ENCODE assay signal across 8 cellular contexts in genomic region chr9:2018764-2019548, GRCh38. TPM values are rescaled to one million over a fixed set of nuclear protein-coding genes. Genes with fewer than 3 reads are reported as not detected.
DNase-seq lines count a peak whose midpoint lies in the region; ATAC-seq and TF ChIP-seq lines count a peak whose summit lies in the region.

No MANE protein-coding gene starts in this region.

- no peaks in the 10 kb centered on the region for H3K27me3 Mint-ChIP-seq in CD8-positive, alpha-beta T cell (ENCODE audit: low read depth)

- H3K4me3 Mint-ChIP-seq in CD8-positive, alpha-beta T cell: peak overlapping the region; percentile 100

- H3K4me1 ChIP-seq in CD8-positive, alpha-beta T cell (ENCODE audit: insufficient read depth, low read length): peaks cover 57% of the 10 kb centered on the region
- peaks cover 19% of the 10 kb centered on the region for H3K4me1 ChIP-seq in OCI-LY7 (ENCODE audit: insufficient read depth, low read length, poor library complexity, severe bottlenecking)
- peaks cover 4 to 15% of the 10 kb centered on the region in 2 donors for H3K4me1 ChIP-seq in neuronal stem cell (ENCODE audit: control insufficient read depth in 2 of 2, insufficient read depth in 1 of 2, low read depth in 1 of 2, low read length in 2 of 2)

- H3K14ac ChIP-seq in neuronal stem cell (ENCODE audit: low read length): no peak overlapping the region

- peaks cover 51% of the 10 kb centered on the region; the same call in 1 of the 2 replicates for H3K79me2 ChIP-seq in OCI-LY7 (ENCODE audit: insufficient read depth, low read depth, low read length)

- CTCF ChIA-PET in CD8-positive, alpha-beta T cell (lab: Charles Lee): no interaction called here
- CTCF ChIA-PET in OCI-LY7 (lab: Charles Lee; ENCODE audit: unreplicated experiment): no interaction called here

- H3K9me3 Mint-ChIP-seq in CD8-positive, alpha-beta T cell: no peaks in the 10 kb centered on the region

- H3K79me1 ChIP-seq in neuronal stem cell (ENCODE audit: low read depth, low read length): no peaks in the 10 kb centered on the region

- H3K9ac ChIP-seq in neuronal stem cell (ENCODE audit: low read depth, low read length, poor library complexity): no peak overlapping the region

- ATAC-seq in CD8-positive, alpha-beta T cell: no peak

- intact Hi-C loops in CD8-positive, alpha-beta T cell (cut with DNase I, micrococcal nuclease): loop anchor here (2.0 to 10.0 kb wide), 5 partner anchors 14 to 1742 kb away; partner anchors contain the start of genes RFX3 (in 2 of the 2) and PUM3 (in 1 of the 2)
- intact Hi-C loops in OCI-LY7 (cut with micrococcal nuclease; ENCODE audit: unreplicated experiment): loop anchor here (5.0 kb wide), 2 partner anchors 68 to 223 kb away; no protein-coding TSS in a partner anchor

- no peaks in the 10 kb centered on the region for H3K9me3 ChIP-seq in CD8-positive, alpha-beta T cell (ENCODE audit: low read length)
- H3K9me3 ChIP-seq in OCI-LY7 (ENCODE audit: low read length): no peaks in the 10 kb centered on the region
- H3K9me3 ChIP-seq in neuronal stem cell (replicated peaks in 1 of 2; ENCODE audit: control insufficient read depth in 2 of 2, insufficient read depth in 1 of 2, low read depth in 1 of 2, low read length in 2 of 2): no peaks in the 10 kb centered on the region

- no peak overlapping the region for H2BK12ac ChIP-seq in neuronal stem cell (ENCODE audit: low read length)

- H3K18ac ChIP-seq in neuronal stem cell (ENCODE audit: low read length): no peak overlapping the region

- H4K91ac ChIP-seq in neuronal stem cell (ENCODE audit: low read depth, low read length, poor library complexity): no peak overlapping the region

- no peak overlapping the region for H2BK15ac ChIP-seq in neuronal stem cell (ENCODE audit: low read length)

- no TSS peak for BruUV-seq in OCI-LY7 (replicated peaks; lab: Mats Ljungman, UMichigan)

- peaks cover 18% of the 10 kb centered on the region for H3K36me3 Mint-ChIP-seq in CD8-positive, alpha-beta T cell

- DNase-seq in CD8-positive, alpha-beta T cell: peak in 3 of 7 experiments; percentile 23 to 41 (median 34)
- DNase-seq in OCI-LY7 (ENCODE audit: low spot score) (peak; percentile 19), dermis blood vessel endothelial cell (peak; percentile 4), neuronal stem cell (ENCODE audit: low spot score) (peak; percentile 14), NCI-H1417 treated with DMSO at 0.1 percent for 48 hours (lab: John Stamatoyannopoulos, UW) (no peak), hypothalamus (lab: John Stamatoyannopoulos, UW) (no peak), NCI-H1105 treated with DMSO at 0.1 percent for 48 hours (lab: John Stamatoyannopoulos, UW) (no peak)
- DNase-seq in activated CD4-positive, CD25-positive, alpha-beta regulatory T cell treated with anti-CD3 and anti-CD28 coated beads, Interleukin-2, amount 50 U/mL, for 72 hours: no peak

- H3K36me3 ChIP-seq in CD8-positive, alpha-beta T cell (ENCODE audit: insufficient read depth, low read length): no peaks in the 10 kb centered on the region
- no peaks in the 10 kb centered on the region for H3K36me3 ChIP-seq in OCI-LY7 (ENCODE audit: insufficient read depth, low read length)
- H3K36me3 ChIP-seq in neuronal stem cell (replicated peaks in 1 of 2; ENCODE audit: control insufficient read depth in 2 of 2, insufficient read depth in 2 of 2, low read length in 2 of 2): no peaks in the 10 kb centered on the region

- peaks cover 26% of the 10 kb centered on the region for H4K20me1 ChIP-seq in OCI-LY7 (ENCODE audit: insufficient read depth, low read length)

- no peaks in the 10 kb centered on the region for H3K9me2 ChIP-seq in OCI-LY7 (ENCODE audit: insufficient read depth, low read length)

- peak overlapping the region; percentile 93 for H3K4me2 ChIP-seq in OCI-LY7 (ENCODE audit: low read length)
- H3K4me2 ChIP-seq in neuronal stem cell (ENCODE audit: insufficient read depth, low read length, poor library complexity, severe bottlenecking): no peak overlapping the region

- POLR2A ChIA-PET in CD8-positive, alpha-beta T cell (lab: Charles Lee): interaction anchor here (1.6 to 5.3 kb wide), 3 partner anchors 22 to 36 kb away, joined by 8 to 69 read pairs (median 11); no protein-coding TSS in a partner anchor
- POLR2A ChIA-PET in OCI-LY7 (lab: Charles Lee): interaction anchor here (1.2 to 1.4 kb wide), 2 partner anchors 9 to 12 kb away, joined by 3 to 6 read pairs; no protein-coding TSS in a partner anchor

- no peak overlapping the region for H3K23ac ChIP-seq in neuronal stem cell (ENCODE audit: low read depth, low read length, poor library complexity)

- H2AFZ ChIP-seq in OCI-LY7 (ENCODE audit: low read length) (no peak overlapping the region), neuronal stem cell (ENCODE audit: low read length) (no peak overlapping the region)

- H2BK120ac ChIP-seq in neuronal stem cell (ENCODE audit: low read depth, low read length): no peak overlapping the region

- no peak overlapping the region for H2AK5ac ChIP-seq in neuronal stem cell (ENCODE audit: low read depth, low read length)

- peak overlapping the region; percentile 94 for H3K27ac ChIP-seq in CD8-positive, alpha-beta T cell (ENCODE audit: low read depth, low read length)
- no peak overlapping the region for H3K27ac ChIP-seq in OCI-LY7 (ENCODE audit: low read depth, low read length, poor library complexity, severe bottlenecking)
- H3K27ac ChIP-seq in neuronal stem cell (replicated peaks; ENCODE audit: low read length): no peak overlapping the region

- H3K27ac Mint-ChIP-seq in CD8-positive, alpha-beta T cell: peak overlapping the region; percentile 100

- no peaks in the 10 kb centered on the region for H3K27me3 ChIP-seq in CD8-positive, alpha-beta T cell (ENCODE audit: insufficient read depth, low read length)
- peaks cover 8 to 90% (median 40%) of the 10 kb centered on the region in 3 experiments for H3K27me3 ChIP-seq in neuronal stem cell (ENCODE audit: control insufficient read depth in 3 of 3, insufficient read depth in 3 of 3, low read depth in 1 of 3, low read length in 3 of 3)

- H3K4me3 ChIP-seq in CD8-positive, alpha-beta T cell (ENCODE audit: low read depth, low read length): peak overlapping the region; percentile 78
- H3K4me3 ChIP-seq in OCI-LY7 (ENCODE audit: low read depth, low read length, poor library complexity, severe bottlenecking): peak overlapping the region; percentile 91
- no peak overlapping the region for H3K4me3 ChIP-seq in neuronal stem cell (ENCODE audit: low read length in 2 of 2)

- no peak for TF ChIP-seq CTCF in CD8-positive, alpha-beta T cell (IDR thresholded peaks at IDR 0.05)
- no peak for TF ChIP-seq CTCF in OCI-LY7 (conservative IDR thresholded peaks at IDR 0.05; ENCODE audit: low read length)

- H4K8ac ChIP-seq in neuronal stem cell (ENCODE audit: low read depth, low read length): no peak overlapping the region

- H3K4me1 Mint-ChIP-seq in CD8-positive, alpha-beta T cell (ENCODE audit: low read depth): peaks cover 62% of the 10 kb centered on the region

- H3K4ac ChIP-seq in neuronal stem cell (ENCODE audit: low read length): no peak overlapping the region

- H2BK5ac ChIP-seq in neuronal stem cell (ENCODE audit: low read length): no peak overlapping the region

- no CpG with 5 or more reads among the region's 6 CpGs for WGBS in neuronal stem cell (ENCODE audit: extremely low coverage in 2 of 2, insufficient read length in 2 of 2, insufficient replicate concordance in 1 of 2), 2 donors

RNA-seq across cellular contexts. Expression of gene SMARCA2, which starts 3.8 kb away (rescaled TPM):
- 100 to 1,000 TPM; 198 to 215 TPM for total RNA-seq in CD8-positive, alpha-beta T cell
- 54.8 and 66.6 TPM in 2 replicates for total RNA-seq in OCI-LY7 (2014; rRNA removed; shearing (Covaris generic))
- total RNA-seq in OCI-LY7 (2022) (80.6 and 92.0 TPM in 2 replicates), dermis blood vessel endothelial cell (108 and 132 TPM in 2 replicates)
- polyA plus RNA-seq in neuronal stem cell (2013, experiment 1 of 2): 1.9 TPM
- polyA plus RNA-seq in neuronal stem cell (2013, experiment 2 of 2): 2.2 TPM

Comparison
In these comparisons a context has a peak if more than half of its experiments do, and no peak if none do; other contexts are left out.
1. DNase-seq: peak in OCI-LY7 (single experiment), dermis blood vessel endothelial cell (single experiment) and neuronal stem cell (single experiment); none in NCI-H1417 treated with DMSO at 0.1 percent for 48 hours (single experiment), hypothalamus (0 of 51), NCI-H1105 treated with DMSO at 0.1 percent for 48 hours (single experiment) and activated CD4-positive, CD25-positive, alpha-beta regulatory T cell treated with anti-CD3 and anti-CD28 coated beads, Interleukin-2, amount 50 U/mL, for 72 hours (single experiment).
2. H3K4me3 ChIP-seq: peak in CD8-positive, alpha-beta T cell (single experiment) and OCI-LY7 (single experiment); none in neuronal stem cell (0 of 2).